ENCODE assay signal across 9 cellular contexts in the genomic region with DNA sequence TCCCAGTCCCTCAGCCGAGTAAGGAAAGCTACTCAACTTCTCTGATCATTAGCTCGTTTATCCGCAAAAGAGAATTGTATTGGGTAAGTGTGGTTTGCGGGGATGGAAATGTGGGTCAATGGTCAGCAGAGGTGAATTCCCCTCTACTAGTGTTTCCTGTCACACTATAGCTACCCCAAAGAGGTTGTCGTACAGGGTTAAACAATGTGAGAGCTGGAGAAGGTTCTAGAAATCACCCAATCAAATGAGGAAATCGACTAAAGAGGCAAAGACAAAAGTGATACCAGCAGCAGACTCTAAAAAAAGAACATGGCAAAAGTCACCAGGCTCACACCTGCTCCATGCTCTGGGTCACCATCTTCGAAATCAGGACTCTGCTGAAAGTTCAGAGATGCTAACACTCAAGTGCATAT.
DNase-seq lines count a peak whose midpoint lies in the region; ATAC-seq and TF ChIP-seq lines count a peak whose summit lies in the region.
"Had no signal": no experiment of that assay in that cellular context is flagged by ENCODE, and none has a peak within 500 bp of the region (broad histone marks: within the 10 kb centered on the region; RNA-seq: fewer than 3 reads in every experiment).

No MANE protein-coding gene starts in this region.

- no peaks in the 10 kb centered on the region for H3K27me3 ChIP-seq in effector memory CD4-positive, alpha-beta T cell (replicated peaks; ENCODE audit: control insufficient read depth, insufficient read depth, low read length, poor library complexity, severe bottlenecking)

- peak; percentile 81 for ATAC-seq in GM21367 (IDR thresholded peaks at IDR 0.05; ENCODE audit: unreplicated experiment)
- ATAC-seq in HG03460 (IDR thresholded peaks at IDR 0.05; ENCODE audit: unreplicated experiment), result peak; percentile 84

- peaks cover 19% of the 10 kb centered on the region for H3K4me1 ChIP-seq in effector memory CD4-positive, alpha-beta T cell (ENCODE audit: control insufficient read depth, insufficient read depth, low read length, poor library complexity, severe bottlenecking)

- peak overlapping the region; percentile 62 for H3K27ac ChIP-seq in effector memory CD4-positive, alpha-beta T cell (ENCODE audit: insufficient read depth, low read length, poor library complexity, severe bottlenecking)

- TF ChIP-seq CTCF in GM13977 (IDR thresholded peaks at IDR 0.05; ENCODE audit: extremely low read depth, insufficient read depth, missing control alignments) (no peak), foreskin fibroblast (IDR thresholded peaks at IDR 0.05; ENCODE audit: low read depth, low read length) (no peak)

- in situ Hi-C loops in GM13977 (cut with MboI; ENCODE audit: low pct_unique_long_range_greater_than_20kb, low sequenced_read_pairs, unreplicated experiment) (no loop called here), ACHN (cut with HindIII; ENCODE audit: low pct_ligation_motif_present, low pct_unique_long_range_greater_than_20kb, low sequenced_read_pairs) (no loop called here)

- DNase-seq in GM13977 (ENCODE audit: low spot score) (peak; percentile 14), ACHN (no peak), SW 1271 (lab: John Stamatoyannopoulos, UW) (no peak), pons (ENCODE audit: low spot score) (no peak), foreskin fibroblast (no peak)
- peak in 1 of 3 donors; percentile 9 for DNase-seq in effector memory CD4-positive, alpha-beta T cell
- DNase-seq: T1000 had no signal

- H3K4me3 ChIP-seq in effector memory CD4-positive, alpha-beta T cell (ENCODE audit: insufficient read depth, low read depth, low read length, poor library complexity, severe bottlenecking), result no peak overlapping the region
- H3K4me3 ChIP-seq in foreskin fibroblast (ENCODE audit: low read depth in 1 of 2, low read length in 2 of 2), result no peak overlapping the region

- H3K36me3 ChIP-seq in effector memory CD4-positive, alpha-beta T cell (ENCODE audit: control insufficient read depth, insufficient read depth, low read length), result no peaks in the 10 kb centered on the region

- H3K9me3 ChIP-seq in effector memory CD4-positive, alpha-beta T cell (ENCODE audit: control insufficient read depth, low read length), result no peaks in the 10 kb centered on the region
